19 cellular contexts compared by ENCODE assay signal in the genomic region with DNA sequence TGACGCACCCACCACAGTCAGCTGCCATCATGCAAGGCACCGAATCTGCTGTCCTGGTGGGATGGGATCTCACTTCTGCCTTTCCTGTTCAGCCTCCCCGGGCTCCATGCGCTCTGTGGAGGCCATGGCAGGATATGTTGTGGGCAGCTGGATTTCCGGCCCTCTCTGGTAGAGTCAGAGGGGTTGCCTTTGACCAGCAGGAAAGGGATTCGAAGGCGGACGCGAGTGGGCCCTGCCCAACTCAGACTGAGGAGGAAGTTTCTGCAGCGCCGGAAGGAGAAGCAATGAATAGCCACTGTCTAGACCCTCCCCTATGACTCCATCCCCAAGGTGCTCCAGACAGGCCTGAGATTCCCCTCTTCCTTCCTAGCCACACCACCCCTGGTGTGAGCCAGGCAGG. TPM values are rescaled to one million over a fixed set of nuclear protein-coding genes. Genes with fewer than 3 reads are reported as not detected.
DNase-seq lines count a peak whose midpoint lies in the region; ATAC-seq, FAIRE-seq and TF ChIP-seq lines count a peak whose summit lies in the region.
"Had no signal": no experiment of that assay in that cellular context is flagged by ENCODE, and none has a peak within 500 bp of the region (broad histone marks: within the 10 kb centered on the region; RNA-seq: fewer than 3 reads in every experiment).

No MANE protein-coding gene starts in this region.

- H3K56ac ChIP-seq in H1 (replicated peaks; ENCODE audit: insufficient read length, low read depth, low read length), result no peak overlapping the region

- H2BK120ac ChIP-seq in H1 (replicated peaks; ENCODE audit: low read depth, low read length), result no peak overlapping the region

- H3K4me1 ChIP-seq in H1 (replicated peaks in 1 of 4; ENCODE audit: control insufficient read depth in 3 of 4, insufficient read depth in 4 of 4, low read length in 3 of 4), result peaks cover 0 to 5% (median 0%) of the 10 kb centered on the region in 4 experiments; a peak in 4 of 7 replicates
- H3K4me1 ChIP-seq in lower lobe of right lung, result peaks cover 29% of the 10 kb centered on the region
- H3K4me1 ChIP-seq in stomach, result peaks cover 16 to 39% (median 27%) of the 10 kb centered on the region in 4 donors
- no peaks in the 10 kb centered on the region for H3K4me1 ChIP-seq in PC-9 (replicated peaks; ENCODE audit: insufficient read depth)

- no peaks in the 10 kb centered on the region for H3K9me2 ChIP-seq in PC-9 (ENCODE audit: insufficient read depth)

- H2AFZ ChIP-seq in H1 (ENCODE audit: low read length) (no peak overlapping the region), PC-9 (no peak overlapping the region)

- H2BK15ac ChIP-seq in H1 (ENCODE audit: low read length), result no peak overlapping the region; the same call in 1 of the 2 replicates

- no peak overlapping the region for H2AK5ac ChIP-seq in H1 (ENCODE audit: low read depth, low read length)

- no peaks in the 10 kb centered on the region for H3K36me3 ChIP-seq in H1 (ENCODE audit: control insufficient read depth in 2 of 4, insufficient read depth in 4 of 4, low read length in 3 of 4)
- no peaks in the 10 kb centered on the region for H3K36me3 ChIP-seq in lower lobe of right lung
- no peaks in the 10 kb centered on the region for H3K36me3 ChIP-seq in stomach
- no peaks in the 10 kb centered on the region for H3K36me3 ChIP-seq in PC-9 (ENCODE audit: low read depth)

- H3K4ac ChIP-seq in H1 (replicated peaks; ENCODE audit: insufficient read length, low read depth, low read length), result no peak overlapping the region

- H3K27ac ChIP-seq in H1 (ENCODE audit: low read depth, low read length) (no peak overlapping the region), lower lobe of right lung (peak overlapping the region; percentile 76), stomach (peak overlapping the region in 4 of 5 donors; percentile 48 to 83 (median 68)), PC-9 (no peak overlapping the region)

- FAIRE-seq in H1 (lab: Jason Lieb, UNC), result no peak

- no peak overlapping the region for H2BK20ac ChIP-seq in H1 (ENCODE audit: low read length)

- H3K18ac ChIP-seq in H1 (ENCODE audit: extremely low read depth, low read length), result no peak overlapping the region

- H4K8ac ChIP-seq in H1 (ENCODE audit: extremely low read depth, insufficient read depth, low read length), result peak overlapping the region; percentile 65; the same call in 1 of the 2 replicates

- H4K91ac ChIP-seq in H1 (replicated peaks; ENCODE audit: insufficient read length, low read length), result no peak overlapping the region

- H3K14ac ChIP-seq in H1 (ENCODE audit: insufficient read length), result no peak overlapping the region

- TF ChIP-seq CTCF in H1 (IDR thresholded peaks at IDR 0.05; ENCODE audit: control extremely low read depth in 1 of 3, insufficient read depth in 1 of 3, low read depth in 1 of 3, low read length in 3 of 3), result no peak
- no peak for TF ChIP-seq CTCF in lower lobe of right lung (IDR thresholded peaks at IDR 0.05)
- TF ChIP-seq CTCF in stomach (IDR thresholded peaks at IDR 0.05), result no peak
- no peak for TF ChIP-seq CTCF in PC-9 (conservative IDR thresholded peaks at IDR 0.05)

- H3K9me3 ChIP-seq in H1 (ENCODE audit: insufficient read depth in 2 of 2, low read depth in 1 of 2, low read length in 1 of 2) (no peaks in the 10 kb centered on the region), lower lobe of right lung (no peaks in the 10 kb centered on the region), stomach (no peaks in the 10 kb centered on the region), PC-9 (ENCODE audit: insufficient read depth, low read depth) (no peaks in the 10 kb centered on the region)

- H3F3A ChIP-seq in PC-9 (ENCODE audit: insufficient read depth, low read depth), result no peaks in the 10 kb centered on the region

- peak; percentile 39 to 69 for ATAC-seq in lower lobe of right lung
- ATAC-seq in GM19397 (IDR thresholded peaks at IDR 0.05; ENCODE audit: unreplicated experiment), result no peak

- no peaks in the 10 kb centered on the region for H3K23me2 ChIP-seq in H1 (ENCODE audit: low read depth, low read length)

- intact Hi-C loops in lower lobe of right lung (cut with DNase I) (no loop called here), stomach (cut with DNase I; ENCODE audit: low total_unique reads) (no loop called here), PC-9 (cut with micrococcal nuclease; ENCODE audit: unreplicated experiment) (no loop called here)

- in situ Hi-C loops in KBM-7 (cut with MboI; ENCODE audit: low pct_unique_long_range_greater_than_20kb, low sequenced_read_pairs), result loop anchor here (25.0 kb wide), 1 partner anchor 97 kb away; no protein-coding TSS in a partner anchor

- H3K9ac ChIP-seq in H1 (replicated peaks in 1 of 4; ENCODE audit: extremely low read depth in 1 of 4, low read depth in 3 of 4, low read length in 3 of 4), result no peak overlapping the region

- H3K79me1 ChIP-seq in H1 (ENCODE audit: low read depth, low read length), result no peaks in the 10 kb centered on the region

- no peak overlapping the region; the same call in 1 of the 2 replicates for H2BK12ac ChIP-seq in H1 (ENCODE audit: low read depth, low read length)

- H3K79me2 ChIP-seq in H1 (ENCODE audit: control insufficient read depth in 1 of 2, insufficient read depth in 2 of 2, low read length in 2 of 2) (no peaks in the 10 kb centered on the region), PC-9 (ENCODE audit: low read depth) (no peaks in the 10 kb centered on the region)

- H2BK5ac ChIP-seq in H1 (ENCODE audit: low read depth, low read length), result no peak overlapping the region

- H3K4me3 ChIP-seq in H1 (ENCODE audit: extremely low read depth in 1 of 4, insufficient read depth in 2 of 4, low read depth in 3 of 4, low read length in 4 of 4), result no peak overlapping the region
- H3K4me3 ChIP-seq in lower lobe of right lung, result peak overlapping the region; percentile 22
- H3K4me3 ChIP-seq in stomach, result no peak overlapping the region
- no peak overlapping the region for H3K4me3 ChIP-seq in PC-9
- H3K4me3 ChIP-seq: smooth muscle cell had no signal

- no peak overlapping the region for H3K23ac ChIP-seq in H1 (ENCODE audit: insufficient read length)

- POLR2A ChIA-PET in H1 (lab: Charles Lee; ENCODE audit: partially characterized antibody) (interaction anchor here (0.8 to 2.9 kb wide), 2 partner anchors 31 to 36 kb away, joined by 3 to 10 read pairs; a partner anchor contains a TSS), PC-9 (lab: Charles Lee; ENCODE audit: unreplicated experiment) (no interaction called here)

- TF ChIP-seq POLR2A in H1 (IDR thresholded peaks at IDR 0.05; ENCODE audit: control extremely low read depth in 1 of 2, low read depth in 2 of 2, low read length in 2 of 2) (no peak), stomach (IDR thresholded peaks at IDR 0.05) (no peak)

- H4K20me1 ChIP-seq in H1 (replicated peaks in 1 of 2; ENCODE audit: control insufficient read depth in 1 of 2, insufficient read depth in 2 of 2, low read length in 2 of 2) (no peaks in the 10 kb centered on the region), PC-9 (ENCODE audit: insufficient read depth) (no peaks in the 10 kb centered on the region)

- TF ChIP-seq EP300 in H1 (IDR thresholded peaks at IDR 0.05; ENCODE audit: borderline replicate concordance in 1 of 2, low read depth in 2 of 2, low read length in 2 of 2), result no peak
- TF ChIP-seq EP300 in stomach (IDR thresholded peaks at IDR 0.05), result no peak

- DNase-seq in KBM-7 (peak; percentile 18), H1 (ENCODE audit: low read depth in 1 of 2, low spot score in 2 of 2) (no peak), lower lobe of right lung (peak; percentile 64), stomach (no peak), NCI-H2029 (lab: John Stamatoyannopoulos, UW) (no peak), NCI-H2171 treated with DMSO at 0.1 percent for 48 hours (lab: John Stamatoyannopoulos, UW) (no peak), PC-9 (no peak)
- DNase-seq: activated CD4-positive, alpha-beta T cell treated with anti-CD3 and anti-CD28 coated beads, Interleukin-2, amount 50 U/mL, for 48 hours; activated T-cell treated with anti-CD3 and anti-CD28 coated beads, Interleukin-2, amount 50 U/mL, for 24 hours; central memory CD4-positive, alpha-beta T cell; DMS 273 treated with DMSO at 0.1 percent for 48 hours; endodermal cell; foreskin melanocyte; NCI-H1436 treated with DMSO at 0.1 percent for 48 hours; NCI-H446 treated with DMSO at 0.1 percent for 48 hours; stimulated activated naive CD4-positive, alpha-beta T cell had no signal

- WGBS in H1 (ENCODE audit: extremely low coverage in 1 of 2, insufficient coverage in 1 of 2, insufficient read length in 1 of 2, insufficient replicate concordance in 2 of 2, low coverage in 1 of 2, low lambda C conversion rate in 2 of 2, missing lambda C conversion rate in 1 of 2), 2 experiments, result 88% methylated on average over 11 of the region's 11 CpGs; no CpG with 5 or more reads in 1 of the 2 experiments
- WGBS in stomach, 5 donors, result 70 to 94% (median 87%) methylated on average over 9 to 11 of the region's 11 CpGs

- no peak overlapping the region for H4K5ac ChIP-seq in H1 (ENCODE audit: insufficient read length, low read depth, low read length)

- TF ChIP-seq RAD21 in H1 (IDR thresholded peaks at IDR 0.05 in 1 of 2, conservative IDR thresholded peaks at IDR 0.05 in 1 of 2; ENCODE audit: low read depth in 2 of 2, low read length in 2 of 2), result no peak

- no TSS peak for BruUV-seq in PC-9 (replicated peaks; lab: Mats Ljungman, UMichigan)

- no peaks in the 10 kb centered on the region for H3K27me3 ChIP-seq in H1 (replicated peaks in 1 of 4; ENCODE audit: control insufficient read depth in 3 of 4, extremely low read depth in 1 of 4, insufficient read depth in 3 of 4, low read length in 3 of 4)
- no peaks in the 10 kb centered on the region for H3K27me3 ChIP-seq in lower lobe of right lung (ENCODE audit: low read depth)
- H3K27me3 ChIP-seq in stomach, result no peaks in the 10 kb centered on the region
- H3K27me3 ChIP-seq in PC-9 (ENCODE audit: insufficient read depth, low read depth), result peaks cover 97% of the 10 kb centered on the region

- CTCF ChIA-PET in H1 (lab: Charles Lee; ENCODE audit: partially characterized antibody), result interaction anchor here (1.0 to 1.9 kb wide), 5 partner anchors 18 to 43 kb away, joined by 3 to 9 read pairs (median 3); no protein-coding TSS in a partner anchor
- CTCF ChIA-PET in PC-9 (lab: Charles Lee), result no interaction called here

- H3K4me2 ChIP-seq in H1 (ENCODE audit: insufficient read depth in 1 of 2, low read depth in 2 of 2, low read length in 2 of 2) (no peak overlapping the region), PC-9 (no peak overlapping the region)
- H3K4me2 ChIP-seq: smooth muscle cell had no signal

RNA-seq across cellular contexts. Expression of a gene that starts 35.6 kb away (rescaled TPM):
- total RNA-seq in H1 (2021; fragmentation: NEBNext Ultra II Directional; extraction: Animal tissue kit (Norgen Biotek cat#: 25700)), result 7.0 and 9.2 TPM in 2 replicates
- polyA plus RNA-seq in H1 (2011; rRNA removed), result 11.4 and 20.7 TPM in 2 replicates
- 9.8 TPM for polyA plus RNA-seq in H1 (2011; cell fraction: cytosol; rRNA removed)
- polyA plus RNA-seq in H1 (2011; cell fraction: nucleus; rRNA removed), result 16.9 TPM
- 5.2 to 17.2 TPM (median 11.3 TPM) in 4 replicates for polyA plus RNA-seq in H1 (2012, experiment 1 of 2)
- 4.4 TPM for polyA plus RNA-seq in H1 (2012, experiment 2 of 2)
- polyA plus RNA-seq in H1 (2013, experiment 1 of 2), result 7.4 TPM
- polyA plus RNA-seq in H1 (2013, experiment 2 of 2), result 5.6 TPM
- polyA minus RNA-seq in H1 (2011; rRNA and poly(A)+ RNA removed), result 1.5 and 2.4 TPM in 2 replicates
- polyA minus RNA-seq in H1 (2011; cell fraction: cytosol; rRNA and poly(A)+ RNA removed), result 3.4 TPM
- 9.3 TPM for polyA minus RNA-seq in H1 (2011; cell fraction: nucleus; rRNA and poly(A)+ RNA removed)
- total RNA-seq in lower lobe of right lung, result 14.4 TPM
- 100 to 1,000 TPM in 2 of 5 donors, 10 to 100 TPM in 1, 1 to 10 TPM in 2; 6.8 to 121 (median 24.9) TPM for total RNA-seq in stomach
- polyA plus RNA-seq in stomach, result 100 to 1,000 TPM in 2 of 3 donors, 10 to 100 TPM in 1; 88.8 to 113 (median 104) TPM
- 2.4 and 2.9 TPM in 2 replicates for total RNA-seq in PC-9 (2021)
- total RNA-seq: SK-MEL-5 had no signal

Comparison
In these comparisons a context has a peak if more than half of its experiments do, and no peak if none do; other contexts are left out.
1. DNase-seq: peak in KBM-7 (single experiment) and lower lobe of right lung (single experiment); none in H1 (0 of 2), stomach (single experiment), NCI-H2029 (single experiment), NCI-H2171 treated with DMSO at 0.1 percent for 48 hours (single experiment) and PC-9 (0 of 2).
2. H3K27ac ChIP-seq: peak in lower lobe of right lung (single experiment) and stomach (4 of 5); none in H1 (single experiment) and PC-9 (single experiment).